ENCODE assay signal across 3 cellular contexts in genomic region chr13:107916902-107917301, GRCh38.
DNase-seq lines count a peak whose midpoint lies in the region; ATAC-seq, FAIRE-seq and TF ChIP-seq lines count a peak whose summit lies in the region.
"Not testable (repeated sequence)": the region's sequence is repeated elsewhere in the genome, so short reads cannot be mapped to it uniquely, and the experiment has no call there.

No MANE protein-coding gene starts in this region.

- H3K4me1 ChIP-seq in K562 (replicated peaks in 1 of 2; ENCODE audit: control insufficient read depth in 2 of 2, insufficient read depth in 2 of 2, low read length in 2 of 2) = peaks cover 0 to 18% of the 10 kb centered on the region in 2 experiments; a peak in 4 of 5 replicates

- not testable (repeated sequence) for H3K9ac ChIP-seq in K562 (ENCODE audit: insufficient read depth in 1 of 2, low read depth in 2 of 2, low read length in 2 of 2)

- H4K20me1 ChIP-seq in K562 (replicated peaks; ENCODE audit: control insufficient read depth, insufficient read depth, low read length) = not testable (repeated sequence)

- in situ Hi-C loops in K562 (cut with MboI) = not testable (repeated sequence)

- H3K36me3 ChIP-seq in K562 (ENCODE audit: control insufficient read depth, insufficient read depth, low read length) = not testable (repeated sequence)

- H2AFZ ChIP-seq in K562 (ENCODE audit: low read depth, low read length) = not testable (repeated sequence)

- not testable (repeated sequence) for H3K4me2 ChIP-seq in K562 (ENCODE audit: insufficient read depth, low read length)

- WGBS in K562 (ENCODE audit: insufficient coverage, low coverage, missing lambda C conversion rate) = 0% methylated on average over 1 of the region's 1 CpG

- FAIRE-seq in H54 (lab: Jason Lieb, UNC) = peak; percentile 36
- FAIRE-seq in K562 (lab: Jason Lieb, UNC) = not testable (repeated sequence)

- not testable (repeated sequence) for H3K27ac ChIP-seq in K562 (ENCODE audit: extremely low read depth, low read depth, low read length)

- H3K79me2 ChIP-seq in K562 (ENCODE audit: control insufficient read depth, insufficient read depth, low read length) = peaks cover 14% of the 10 kb centered on the region

- H3K9me3 ChIP-seq in K562 (replicated peaks; ENCODE audit: control insufficient read depth, insufficient read depth, low read depth, low read length) = not testable (repeated sequence)

- not testable (repeated sequence) for TF ChIP-seq CTCF in K562 (IDR thresholded peaks at IDR 0.05 in 2 of 3, conservative IDR thresholded peaks at IDR 0.05 in 1 of 3; ENCODE audit: insufficient read depth in 2 of 3, low read depth in 1 of 3, low read length in 3 of 3)

- TF ChIP-seq EP300 in K562 (IDR thresholded peaks at IDR 0.05; ENCODE audit: low read length) = not testable (repeated sequence)

- DNase-seq in H54 (ENCODE audit: insufficient read length, low spot score); K562 (ENCODE audit: extremely low read depth in 1 of 4, low spot score in 3 of 4): not testable (repeated sequence)

- not testable (repeated sequence) for BruUV-seq in K562 (replicated peaks; lab: Mats Ljungman, UMichigan)

- not testable (repeated sequence) for TF ChIP-seq RAD21 in K562 (CRISPR knock-in tag; conservative IDR thresholded peaks at IDR 0.05 in 1 of 2, IDR thresholded peaks at IDR 0.05 in 1 of 2)

- POLR2A ChIA-PET in K562 (lab: Yijun Ruan, JAX) = not testable (repeated sequence)

- H3K27me3 ChIP-seq in K562 (ENCODE audit: control insufficient read depth in 2 of 2, insufficient read depth in 2 of 2, low read length in 2 of 2) = not testable (repeated sequence)

- H3K9me1 ChIP-seq in K562 (ENCODE audit: control insufficient read depth, insufficient read depth, low read length) = not testable (repeated sequence)

- CTCF ChIA-PET in K562 (lab: Yijun Ruan, JAX; ENCODE audit: low intra/inter-chr PET ratio) = not testable (repeated sequence)

- not testable (repeated sequence) for H3K4me3 ChIP-seq in K562

- ATAC-seq in SK-N-SH treated with all-trans-retinoic acid at 6 μM for 48 hours, K562: not testable (repeated sequence)

- not testable (repeated sequence) for TF ChIP-seq POLR2A in H54 (IDR thresholded peaks at IDR 0.05; ENCODE audit: low read depth, low read length); K562 (conservative IDR thresholded peaks at IDR 0.05)

- intact Hi-C loops in K562 (cut with micrococcal nuclease) = not testable (repeated sequence)

TF ChIP-seq in SK-N-SH treated with all-trans-retinoic acid at 6 μM for 48 hours, 23 proteins besides CTCF, POLR2A, EP300 and RAD21:
- TF ChIP-seq ZNF8 (CRISPR knock-in tag; IDR thresholded peaks at IDR 0.05) = 0 out of 2 replicates have a peak, but pooled peaks have one; percentile 42

TF ChIP-seq in K562, 482 proteins besides CTCF, POLR2A, EP300 and RAD21:
- TF ChIP-seq TGIF2 (CRISPR knock-in tag; IDR thresholded peaks at IDR 0.05) (0 out of 2 replicates have a peak, but pooled peaks have one; percentile 57), PREB (CRISPR knock-in tag; IDR thresholded peaks at IDR 0.05) (peak; percentile 94; the same call in 1 of the 2 replicates), RERE (CRISPR knock-in tag; IDR thresholded peaks at IDR 0.05; ENCODE audit: borderline replicate concordance) (peak; percentile 23; the same call in 1 of the 2 replicates), CREB1 (CRISPR knock-in tag; IDR thresholded peaks at IDR 0.05) (peak; percentile 22; the same call in 1 of the 2 replicates)
- not testable (repeated sequence) for TF ChIP-seq CREB1 (IDR thresholded peaks at IDR 0.05)
